Comparison of ENCODE assay signal across 1 cellular context in genomic region chr9:105678781-105679180, GRCh38.
TF ChIP-seq lines count a peak whose summit lies in the region.

No MANE protein-coding gene starts in this region.

TF ChIP-seq in HepG2, 621 proteins besides CTCF, POLR2A, EP300 and RAD21:
- TF ChIP-seq ZNF260 (CRISPR knock-in tag; IDR thresholded peaks at IDR 0.05; ENCODE audit: borderline replicate concordance, low read depth) (no peak), ATRX (CRISPR knock-in tag; IDR thresholded peaks at IDR 0.05; ENCODE audit: borderline replicate concordance) (no peak), HNRNPH1 (optimal IDR thresholded peaks at IDR 0.05; ENCODE audit: low read depth, low read length) (no peak), PAX8 (CRISPR knock-in tag; IDR thresholded peaks at IDR 0.05; ENCODE audit: borderline replicate concordance) (no peak)
TF ChIP-seq in HepG2: peak in this region for 0.
